In genomic region chr6:110509617-110510231, GRCh38 we compare ENCODE assay signal across 11 cellular contexts. TPM values are rescaled to one million over a fixed set of nuclear protein-coding genes. Genes with fewer than 3 reads are reported as not detected.
DNase-seq lines count a peak whose midpoint lies in the region; ATAC-seq, FAIRE-seq and TF ChIP-seq lines count a peak whose summit lies in the region.
"Had no signal": no experiment of that assay in that cellular context is flagged by ENCODE, and none has a peak within 500 bp of the region (broad histone marks: within the 10 kb centered on the region; RNA-seq: fewer than 3 reads in every experiment).

No MANE protein-coding gene starts in this region.

- in situ Hi-C loops in ACHN (cut with HindIII; ENCODE audit: low pct_ligation_motif_present, low pct_unique_long_range_greater_than_20kb, low sequenced_read_pairs): no loop called here

- no peaks in the 10 kb centered on the region for H3K23me2 ChIP-seq in H9 (ENCODE audit: insufficient read length, low read depth, low read length, poor library complexity, severe bottlenecking)

- H2AFZ ChIP-seq in astrocyte (ENCODE audit: low read depth, low read length) (no peak overlapping the region), H9 (ENCODE audit: low read length) (no peak overlapping the region)

- H3K9me3 Mint-ChIP-seq in astrocyte (ENCODE audit: unreplicated experiment) (peaks cover 9% of the 10 kb centered on the region), H9 (peaks cover 29 to 30% of the 10 kb centered on the region in 2 experiments)

- H3K36me3 ChIP-seq in HUES48 (ENCODE audit: control insufficient read depth, insufficient read depth, low read length): no peaks in the 10 kb centered on the region
- no peaks in the 10 kb centered on the region for H3K36me3 ChIP-seq in astrocyte (ENCODE audit: insufficient read depth, low read length)
- H3K36me3 ChIP-seq in kidney epithelial cell (ENCODE audit: control insufficient read depth, insufficient read depth, low read length): no peaks in the 10 kb centered on the region

- H3K56ac ChIP-seq in H9 (ENCODE audit: insufficient read length, low read depth, low read length): no peak overlapping the region

- no peak overlapping the region for H2BK12ac ChIP-seq in H9 (ENCODE audit: insufficient read length, low read depth, low read length)

- H3K18ac ChIP-seq in H9 (ENCODE audit: insufficient read length, low read depth, low read length): no peak overlapping the region

- ATAC-seq in HG02623 (IDR thresholded peaks at IDR 0.05; ENCODE audit: unreplicated experiment): no peak

- H3K4me1 Mint-ChIP-seq in astrocyte (ENCODE audit: low read depth, unreplicated experiment) (peaks cover 7% of the 10 kb centered on the region), H9 (peaks cover 28 to 34% of the 10 kb centered on the region in 2 experiments)

- H4K91ac ChIP-seq in H9 (ENCODE audit: insufficient read length, low read depth, low read length): no peak overlapping the region

- no peak overlapping the region for H3K9ac ChIP-seq in HUES48 (ENCODE audit: low read depth, low read length)
- no peak overlapping the region for H3K9ac ChIP-seq in astrocyte (ENCODE audit: low read length)
- H3K9ac ChIP-seq in H9 (ENCODE audit: extremely low read depth, insufficient read length, low read length): no peak overlapping the region

- peaks cover 30% of the 10 kb centered on the region for H3K4me1 ChIP-seq in HUES48 (ENCODE audit: control insufficient read depth, insufficient read depth, low read length)
- H3K4me1 ChIP-seq in astrocyte (ENCODE audit: insufficient read depth, low read length): peaks cover 12% of the 10 kb centered on the region
- peaks cover 5% of the 10 kb centered on the region; the same call in 1 of the 2 replicates for H3K4me1 ChIP-seq in H9 (ENCODE audit: insufficient read depth, low read length)

- no peak overlapping the region for H3K4me3 Mint-ChIP-seq in astrocyte (ENCODE audit: unreplicated experiment)
- no peak overlapping the region for H3K4me3 Mint-ChIP-seq in H9

- H2AK5ac ChIP-seq in H9 (ENCODE audit: insufficient read length, low read length): no peak overlapping the region

- H3K79me2 ChIP-seq in astrocyte (ENCODE audit: insufficient read depth, low read length) (no peaks in the 10 kb centered on the region), H9 (ENCODE audit: insufficient read depth, low read length) (no peaks in the 10 kb centered on the region)

- H4K8ac ChIP-seq in H9 (replicated peaks; ENCODE audit: insufficient read length, low read depth, low read length): no peak overlapping the region

- H4K20me1 ChIP-seq in astrocyte (ENCODE audit: insufficient read depth, low read length) (no peaks in the 10 kb centered on the region), H9 (ENCODE audit: control insufficient read depth, insufficient read depth, insufficient read length) (no peaks in the 10 kb centered on the region)

- H4K5ac ChIP-seq in H9 (ENCODE audit: insufficient read length, low read depth, low read length): no peak overlapping the region

- H3K27me3 Mint-ChIP-seq in astrocyte (ENCODE audit: low read depth, unreplicated experiment): peaks cover 3% of the 10 kb centered on the region
- peaks cover 8% of the 10 kb centered on the region for H3K27me3 Mint-ChIP-seq in H9 (ENCODE audit: low read depth)

- H3K27ac Mint-ChIP-seq in astrocyte (ENCODE audit: unreplicated experiment) (no peak overlapping the region), H9 (no peak overlapping the region)

- H3K4ac ChIP-seq in H9 (ENCODE audit: low read depth, low read length): no peak overlapping the region

- H2BK5ac ChIP-seq in H9 (ENCODE audit: insufficient read length, low read length): no peak overlapping the region

- no peak overlapping the region for H2BK20ac ChIP-seq in H9 (ENCODE audit: low read depth, low read length, poor library complexity, severe bottlenecking)

- no peak overlapping the region for H3T11ph ChIP-seq in H9 (ENCODE audit: low read length)

- H3K14ac ChIP-seq in H9 (ENCODE audit: insufficient read depth, low read length): no peak overlapping the region

- no CpG with 5 or more reads among the region's 1 CpG for WGBS in H9 (ENCODE audit: extremely low coverage, insufficient read length, low lambda C conversion rate)

- H3K27me3 ChIP-seq in HUES48 (ENCODE audit: control insufficient read depth, insufficient read depth, low read length) (no peaks in the 10 kb centered on the region), astrocyte (ENCODE audit: insufficient read depth, low read length) (peaks cover 47% of the 10 kb centered on the region), kidney epithelial cell (ENCODE audit: control insufficient read depth, insufficient read depth, low read length) (no peaks in the 10 kb centered on the region), H9 (ENCODE audit: insufficient read depth, low read length) (no peaks in the 10 kb centered on the region)

- TF ChIP-seq CTCF in astrocyte (IDR thresholded peaks at IDR 0.05; ENCODE audit: insufficient read depth, low read depth, low read length) (no peak), kidney epithelial cell (IDR thresholded peaks at IDR 0.05; ENCODE audit: insufficient read depth, low read length, poor library complexity, severe bottlenecking) (no peak), H9 (conservative IDR thresholded peaks at IDR 0.05) (no peak)

- peak; percentile 78 for FAIRE-seq in astrocyte (lab: Jason Lieb, UNC)

- no peak overlapping the region for H2BK15ac ChIP-seq in H9 (ENCODE audit: low read depth, low read length)

- no peaks in the 10 kb centered on the region for H3K79me1 ChIP-seq in H9 (ENCODE audit: insufficient read depth, low read depth, low read length, poor library complexity, severe bottlenecking)

- H3K9me3 ChIP-seq in HUES48 (ENCODE audit: control insufficient read depth, insufficient read depth, low read length) (peaks cover 11% of the 10 kb centered on the region), astrocyte (ENCODE audit: insufficient read depth, low read depth, low read length) (peaks cover 5% of the 10 kb centered on the region), H9 (ENCODE audit: control insufficient read depth, low read depth, low read length) (peaks cover 22% of the 10 kb centered on the region)

- H3K23ac ChIP-seq in H9 (ENCODE audit: insufficient read length, low read depth, low read length): no peak overlapping the region

- H3K4me3 ChIP-seq in HUES48 (ENCODE audit: low read depth, low read length) (no peak overlapping the region), astrocyte (ENCODE audit: insufficient read depth, low read depth, low read length) (no peak overlapping the region), kidney epithelial cell (ENCODE audit: low read depth, low read length) (no peak overlapping the region)

- no peaks in the 10 kb centered on the region for H3K36me3 Mint-ChIP-seq in astrocyte (ENCODE audit: low read depth, unreplicated experiment)
- H3K36me3 Mint-ChIP-seq in H9 (ENCODE audit: insufficient read depth in 1 of 3, low read depth in 3 of 3): peaks cover 10 to 35% (median 14%) of the 10 kb centered on the region in 3 experiments

- no peak overlapping the region for H2BK120ac ChIP-seq in H9 (ENCODE audit: low read depth, low read length, poor library complexity, severe bottlenecking)

- peak; percentile 65 for DNase-seq in ACHN
- DNase-seq in astrocyte (ENCODE audit: low read depth): peak; percentile 94
- DNase-seq in kidney epithelial cell (ENCODE audit: low read depth): peak; percentile 82
- DNase-seq in NCI-H510A treated with DMSO at 0.1 percent for 48 hours (lab: John Stamatoyannopoulos, UW): no peak
- no peak for DNase-seq in NCI-H1436 (lab: John Stamatoyannopoulos, UW)
- no peak for DNase-seq in H9
- DNase-seq: Karpas-422; stimulated activated CD4-positive, alpha-beta T cell treated with anti-CD3 and anti-CD28 coated beads, Interleukin-4, amount 100 ng/mL, for 4 hours had no signal

- H3K27ac ChIP-seq in HUES48 (ENCODE audit: low read depth, low read length): peak overlapping the region; percentile 31
- H3K27ac ChIP-seq in astrocyte (ENCODE audit: low read depth, low read length): no peak overlapping the region
- no peak overlapping the region for H3K27ac ChIP-seq in H9 (ENCODE audit: insufficient read length, low read depth, low read length)
- H3K27ac ChIP-seq: C4-2B had no signal

- H3K4me2 ChIP-seq in astrocyte (ENCODE audit: low read length) (peak overlapping the region; percentile 62), H9 (ENCODE audit: insufficient read depth, insufficient read length, low read length) (no peak overlapping the region)

RNA-seq across cellular contexts. Expression of gene SLC22A16, which starts 33.3 kb away (rescaled TPM):
- total RNA-seq in astrocyte: not detected in 2 replicates
- total RNA-seq in kidney epithelial cell: 0.71 TPM in 1 of 2 replicates, not detected in the other
- not detected in 2 replicates for total RNA-seq in H9 (2021)

Comparison
In these comparisons a context has a peak if more than half of its experiments do, and no peak if none do; other contexts are left out.
1. DNase-seq: peak in ACHN (single experiment), astrocyte (single experiment) and kidney epithelial cell (single experiment); none in NCI-H510A treated with DMSO at 0.1 percent for 48 hours (single experiment), NCI-H1436 (single experiment) and H9 (single experiment).